ENCODE assay signal across 11 cellular contexts in genomic region chr6:4350571-4351505, GRCh38.
DNase-seq lines count a peak whose midpoint lies in the region; ATAC-seq and TF ChIP-seq lines count a peak whose summit lies in the region.
"Had no signal": no experiment of that assay in that cellular context is flagged by ENCODE, and none has a peak within 500 bp of the region (broad histone marks: within the 10 kb centered on the region; RNA-seq: fewer than 3 reads in every experiment).

No MANE protein-coding gene starts in this region.

- H3K36me3 Mint-ChIP-seq in activated CD4-positive, alpha-beta T cell treated with anti-CD3 and anti-CD28 coated beads for 36 hours (ENCODE audit: low read depth), result no peaks in the 10 kb centered on the region
- H3K36me3 Mint-ChIP-seq: WTC11 had no signal

- H3K27me3 ChIP-seq in mammary epithelial cell (ENCODE audit: insufficient read depth, low read length) (no peaks in the 10 kb centered on the region), right atrium auricular region (no peaks in the 10 kb centered on the region), smooth muscle cell (ENCODE audit: low read depth) (no peaks in the 10 kb centered on the region)

- intact Hi-C loops in mammary epithelial cell (cut with micrococcal nuclease), result loop anchor here (2.0 to 10.0 kb wide), 2 partner anchors 254 to 456 kb away; no protein-coding TSS in a partner anchor
- intact Hi-C loops in activated CD4-positive, alpha-beta T cell treated with anti-CD3 and anti-CD28 coated beads for 36 hours (cut with DNase I, micrococcal nuclease), result no loop called here

- no peaks in the 10 kb centered on the region for H3K36me3 ChIP-seq in mammary epithelial cell (ENCODE audit: insufficient read depth, low read length)
- H3K36me3 ChIP-seq in right atrium auricular region, result no peaks in the 10 kb centered on the region
- no peaks in the 10 kb centered on the region for H3K36me3 ChIP-seq in smooth muscle cell (ENCODE audit: low read depth)

- DNase-seq in mammary epithelial cell, result peak; percentile 50
- no peak for DNase-seq in right atrium auricular region (ENCODE audit: low spot score)
- DNase-seq in smooth muscle cell (lab: John Stamatoyannopoulos, UW; ENCODE audit: unreplicated experiment), result no peak
- no peak for DNase-seq in activated CD4-positive, alpha-beta T cell treated with anti-CD3 and anti-CD28 coated beads, Interleukin-2, amount 50 U/mL, for 1 hour
- no peak for DNase-seq in activated CD4-positive, alpha-beta T cell treated with anti-CD3 and anti-CD28 coated beads for 36 hours
- DNase-seq in NCI-H1092 treated with DMSO at 0.1 percent for 48 hours (lab: John Stamatoyannopoulos, UW), result no peak
- DNase-seq: SHP77 had no signal

- H3K9me3 ChIP-seq in mammary epithelial cell (replicated peaks; ENCODE audit: insufficient read depth, low read length) (no peaks in the 10 kb centered on the region), right atrium auricular region (no peaks in the 10 kb centered on the region), smooth muscle cell (replicated peaks; ENCODE audit: low read depth) (no peaks in the 10 kb centered on the region)

- H3K4me2 ChIP-seq in mammary epithelial cell (ENCODE audit: insufficient read depth, low read depth, low read length) (peak overlapping the region; percentile 63), smooth muscle cell (peak overlapping the region; percentile 77)

- no TSS peak for BruUV-seq in mammary epithelial cell (replicated peaks; lab: Mats Ljungman, UMichigan)

- dilution Hi-C loops in mammary epithelial cell (cut with HindIII; ENCODE audit: low sequenced_read_pairs), result loop anchor here (5.0 kb wide), 2 partner anchors 34 to 69 kb away; no protein-coding TSS in a partner anchor

- H3K27ac ChIP-seq in mammary epithelial cell (ENCODE audit: insufficient read depth, low read depth, low read length) (peak overlapping the region; percentile 59), right atrium auricular region (peak overlapping the region; percentile 76 to 79), smooth muscle cell (ENCODE audit: low read depth) (peak overlapping the region; percentile 95)

- POLR2A ChIA-PET in activated CD4-positive, alpha-beta T cell treated with anti-CD3 and anti-CD28 coated beads for 36 hours (lab: Charles Lee), result no interaction called here

- H2AFZ ChIP-seq in mammary epithelial cell (ENCODE audit: low read depth, low read length), result peak overlapping the region; percentile 78
- no peak overlapping the region for H2AFZ ChIP-seq in smooth muscle cell (ENCODE audit: low read depth)

- no peak overlapping the region for H3K4me3 ChIP-seq in mammary epithelial cell (replicated peaks in 1 of 3; ENCODE audit: insufficient read depth in 1 of 3, low read depth in 2 of 3, low read length in 3 of 3)
- no peak overlapping the region for H3K4me3 ChIP-seq in right atrium auricular region
- no peak overlapping the region for H3K4me3 ChIP-seq in smooth muscle cell

- ATAC-seq in GM19023 (IDR thresholded peaks at IDR 0.05; ENCODE audit: unreplicated experiment), result no peak
- ATAC-seq in activated CD4-positive, alpha-beta T cell treated with anti-CD3 and anti-CD28 coated beads for 36 hours, result no peak
- ATAC-seq: activated T-helper 17 cell treated with anti-CD3 and anti-CD28 coated beads, Interleukin-2, amount 50 U/mL, for 72 hours; WTC11 had no signal

- H3F3A ChIP-seq in smooth muscle cell (ENCODE audit: low read depth), result peaks cover 17% of the 10 kb centered on the region

- peaks cover 40% of the 10 kb centered on the region for H3K4me1 ChIP-seq in mammary epithelial cell (ENCODE audit: insufficient read depth, low read length)
- H3K4me1 ChIP-seq in right atrium auricular region, result peaks cover 0 to 27% of the 10 kb centered on the region in 2 donors
- peaks cover 5% of the 10 kb centered on the region for H3K4me1 ChIP-seq in smooth muscle cell (ENCODE audit: low read depth)

- TF ChIP-seq CTCF in mammary epithelial cell (conservative IDR thresholded peaks at IDR 0.05 in 1 of 2, IDR thresholded peaks at IDR 0.05 in 1 of 2; ENCODE audit: extremely low read depth in 1 of 2, insufficient read depth in 1 of 2, low read depth in 1 of 2, low read length in 2 of 2) (no peak), right atrium auricular region (IDR thresholded peaks at IDR 0.05) (no peak), smooth muscle cell (IDR thresholded peaks at IDR 0.05; ENCODE audit: borderline replicate concordance, insufficient read depth, poor library complexity, severe bottlenecking) (no peak)

- no peaks in the 10 kb centered on the region for H3K4me1 Mint-ChIP-seq in activated CD4-positive, alpha-beta T cell treated with anti-CD3 and anti-CD28 coated beads for 36 hours
- H3K4me1 Mint-ChIP-seq: activated T-helper 17 cell treated with anti-CD3 and anti-CD28 coated beads, Interleukin-2, amount 50 U/mL, for 72 hours; WTC11 had no signal

- CTCF ChIA-PET in mammary epithelial cell (lab: Charles Lee; ENCODE audit: low non-redundant PET), result no interaction called here
- CTCF ChIA-PET in activated CD4-positive, alpha-beta T cell treated with anti-CD3 and anti-CD28 coated beads for 36 hours (lab: Charles Lee), result interaction anchor here (0.7 kb wide), 1 partner anchor 10 kb away, joined by 4 read pairs; no protein-coding TSS in a partner anchor

- 72% methylated on average over 8 of the region's 8 CpGs for WGBS in mammary epithelial cell (ENCODE audit: low coverage, missing lambda C conversion rate)
- WGBS in smooth muscle cell (ENCODE audit: low lambda C conversion rate), result 91% methylated on average over 8 of the region's 8 CpGs

- no peak overlapping the region for H3K4me3 Mint-ChIP-seq in activated CD4-positive, alpha-beta T cell treated with anti-CD3 and anti-CD28 coated beads for 36 hours
- H3K4me3 Mint-ChIP-seq: activated T-helper 17 cell treated with anti-CD3 and anti-CD28 coated beads, Interleukin-2, amount 50 U/mL, for 72 hours; WTC11 had no signal

- H3K27me3 Mint-ChIP-seq in activated CD4-positive, alpha-beta T cell treated with anti-CD3 and anti-CD28 coated beads for 36 hours, result peaks cover 8% of the 10 kb centered on the region

- H3K79me2 ChIP-seq in mammary epithelial cell (ENCODE audit: insufficient read depth, low read length) (no peaks in the 10 kb centered on the region), smooth muscle cell (ENCODE audit: low read depth) (no peaks in the 10 kb centered on the region)

- H4K20me1 ChIP-seq in mammary epithelial cell (ENCODE audit: insufficient read depth, low read length), result no peaks in the 10 kb centered on the region
- no peaks in the 10 kb centered on the region for H4K20me1 ChIP-seq in smooth muscle cell (ENCODE audit: low read depth)

- H3K9ac ChIP-seq in mammary epithelial cell (ENCODE audit: insufficient read depth, low read length) (peak overlapping the region; percentile 9), smooth muscle cell (ENCODE audit: low read depth) (peak overlapping the region; percentile 74)

- no peaks in the 10 kb centered on the region for H3K9me3 Mint-ChIP-seq in activated CD4-positive, alpha-beta T cell treated with anti-CD3 and anti-CD28 coated beads for 36 hours (ENCODE audit: low read depth)
- H3K9me3 Mint-ChIP-seq: activated T-helper 17 cell treated with anti-CD3 and anti-CD28 coated beads, Interleukin-2, amount 50 U/mL, for 72 hours had no signal

- no peak for TF ChIP-seq EP300 in Ishikawa (IDR thresholded peaks at IDR 0.05; ENCODE audit: borderline replicate concordance)

- in situ Hi-C loops in mammary epithelial cell (cut with MboI; ENCODE audit: low sequenced_read_pairs in 2 of 2), result no loop called here

- no peak for TF ChIP-seq RAD21 in Ishikawa (IDR thresholded peaks at IDR 0.05; ENCODE audit: low read depth)

- H3K27ac Mint-ChIP-seq in activated CD4-positive, alpha-beta T cell treated with anti-CD3 and anti-CD28 coated beads for 36 hours, result no peak overlapping the region
- H3K27ac Mint-ChIP-seq: activated T-helper 17 cell treated with anti-CD3 and anti-CD28 coated beads, Interleukin-2, amount 50 U/mL, for 72 hours; WTC11 had no signal

TF ChIP-seq in Ishikawa, 13 proteins besides CTCF, POLR2A, EP300 and RAD21:
- peak; percentile 65 for TF ChIP-seq REST (IDR thresholded peaks at IDR 0.05; ENCODE audit: low read depth)
- TF ChIP-seq TCF12 (IDR thresholded peaks at IDR 0.05; ENCODE audit: low read depth), result no peak
